Comparison of ENCODE assay signal across 10 cellular contexts in genomic region chr21:46100020-46100419, GRCh38. TPM values are rescaled to one million over a fixed set of nuclear protein-coding genes. Genes with fewer than 3 reads are reported as not detected.
DNase-seq lines count a peak whose midpoint lies in the region; ATAC-seq and TF ChIP-seq lines count a peak whose summit lies in the region.
"Had no signal": no experiment of that assay in that cellular context is flagged by ENCODE, and none has a peak within 500 bp of the region (broad histone marks: within the 10 kb centered on the region; RNA-seq: fewer than 3 reads in every experiment).

No MANE protein-coding gene starts in this region.

- no peak for TF ChIP-seq POLR2A in ovary (IDR thresholded peaks at IDR 0.05)

- peaks cover 8% of the 10 kb centered on the region for H3K4me1 ChIP-seq in CD4-positive, CD25-positive, alpha-beta regulatory T cell (ENCODE audit: control insufficient read depth, insufficient read depth, low read length, poor library complexity, severe bottlenecking)
- H3K4me1 ChIP-seq in SJSA1 (replicated peaks) (peaks cover 32% of the 10 kb centered on the region), ovary (ENCODE audit: insufficient read depth) (peaks cover 4% of the 10 kb centered on the region)

- H3K4me1 Mint-ChIP-seq in CD4-positive, CD25-positive, alpha-beta regulatory T cell = peaks cover 0 to 5% (median 1%) of the 10 kb centered on the region in 4 donors
- no peaks in the 10 kb centered on the region for H3K4me1 Mint-ChIP-seq in CD14-positive monocyte

- peaks cover 58% of the 10 kb centered on the region for H3K27me3 Mint-ChIP-seq in CD4-positive, CD25-positive, alpha-beta regulatory T cell
- peaks cover 43 to 69% (median 52%) of the 10 kb centered on the region in 3 donors for H3K27me3 Mint-ChIP-seq in CD14-positive monocyte (ENCODE audit: low read depth in 3 of 3)

- peaks cover 5% of the 10 kb centered on the region for H3K36me3 Mint-ChIP-seq in CD4-positive, CD25-positive, alpha-beta regulatory T cell
- no peaks in the 10 kb centered on the region for H3K36me3 Mint-ChIP-seq in CD14-positive monocyte

- TF ChIP-seq EP300 in ovary (IDR thresholded peaks at IDR 0.05) = no peak

- no peak overlapping the region for H3K27ac Mint-ChIP-seq in CD4-positive, CD25-positive, alpha-beta regulatory T cell
- no peak overlapping the region for H3K27ac Mint-ChIP-seq in CD14-positive monocyte

- no peak for DNase-seq in CD4-positive, CD25-positive, alpha-beta regulatory T cell
- DNase-seq in SJSA1 (ENCODE audit: low read depth in 1 of 2, low spot score in 2 of 2) = no peak
- DNase-seq in fibroblast of the aortic adventitia (ENCODE audit: low read depth) = no peak
- peak in 3 of 5 donors; percentile 9 to 35 (median 19) for DNase-seq in ovary
- no peak for DNase-seq in putamen (ENCODE audit: low spot score)
- DNase-seq in CD14-positive monocyte (ENCODE audit: low spot score) = no peak
- DNase-seq: effector CD4-positive, alpha-beta T cell; KG1 had no signal

- WGBS in ovary, 3 donors = 54 to 70% (median 55%) methylated on average over 6 of the region's 6 CpGs

- H3K36me3 ChIP-seq in CD4-positive, CD25-positive, alpha-beta regulatory T cell (ENCODE audit: control insufficient read depth, insufficient read depth, low read length) = no peaks in the 10 kb centered on the region
- H3K36me3 ChIP-seq in SJSA1 (peaks cover 34% of the 10 kb centered on the region), ovary (no peaks in the 10 kb centered on the region)

- peaks cover 1 to 24% (median 9%) of the 10 kb centered on the region in 7 donors for H3K9me3 Mint-ChIP-seq in CD4-positive, CD25-positive, alpha-beta regulatory T cell
- peaks cover 12 to 36% (median 29%) of the 10 kb centered on the region in 7 donors for H3K9me3 Mint-ChIP-seq in CD14-positive monocyte

- intact Hi-C loops in ovary (cut with DNase I) = no loop called here
- intact Hi-C loops in CD14-positive monocyte (cut with micrococcal nuclease) = no loop called here

- no peak overlapping the region for H3K27ac ChIP-seq in CD4-positive, CD25-positive, alpha-beta regulatory T cell (ENCODE audit: insufficient read depth, low read length, poor library complexity, severe bottlenecking)
- H3K27ac ChIP-seq in SJSA1 (peak overlapping the region; percentile 40; the same call in 1 of the 2 replicates), ovary (no peak overlapping the region)

- H3K4me3 ChIP-seq in CD4-positive, CD25-positive, alpha-beta regulatory T cell (ENCODE audit: low read depth, low read length) = no peak overlapping the region
- no peak overlapping the region for H3K4me3 ChIP-seq in SJSA1
- H3K4me3 ChIP-seq in fibroblast of the aortic adventitia (ENCODE audit: low read depth, low read length) = peak overlapping the region; percentile 79
- H3K4me3 ChIP-seq in ovary = peak overlapping the region; percentile 76

- H3K9me3 ChIP-seq in CD4-positive, CD25-positive, alpha-beta regulatory T cell (ENCODE audit: control insufficient read depth in 2 of 2, low read length in 2 of 2) = peaks cover 4 to 16% of the 10 kb centered on the region in 2 experiments
- H3K9me3 ChIP-seq in SJSA1 (replicated peaks) (peaks cover 7% of the 10 kb centered on the region), ovary (no peaks in the 10 kb centered on the region)

- no peak for TF ChIP-seq CTCF in fibroblast of the aortic adventitia (IDR thresholded peaks at IDR 0.05; ENCODE audit: insufficient read depth, low read length)
- no peak for TF ChIP-seq CTCF in ovary (IDR thresholded peaks at IDR 0.05)
- TF ChIP-seq CTCF in CD14-positive monocyte (IDR thresholded peaks at IDR 0.05) = no peak

- H3K4me3 Mint-ChIP-seq in CD4-positive, CD25-positive, alpha-beta regulatory T cell = peak overlapping the region in 3 of 4 donors; percentile 34 to 56 (median 41)
- peak overlapping the region in 1 of 2 donors; percentile 62 for H3K4me3 Mint-ChIP-seq in CD14-positive monocyte

- H3K27me3 ChIP-seq in CD4-positive, CD25-positive, alpha-beta regulatory T cell (ENCODE audit: control insufficient read depth, insufficient read depth, low read length) = peaks cover 24% of the 10 kb centered on the region
- H3K27me3 ChIP-seq in SJSA1 (replicated peaks) = no peaks in the 10 kb centered on the region
- no peaks in the 10 kb centered on the region for H3K27me3 ChIP-seq in ovary

- ATAC-seq in CD4-positive, CD25-positive, alpha-beta regulatory T cell (ENCODE audit: low read depth in 2 of 2) = no peak
- ATAC-seq in GM19397 (IDR thresholded peaks at IDR 0.05; ENCODE audit: unreplicated experiment) (no peak), GM18858 (IDR thresholded peaks at IDR 0.05; ENCODE audit: unreplicated experiment) (no peak)

RNA-seq across cellular contexts. Expression of gene COL6A2, which starts 2.1 kb away (rescaled TPM):
- total RNA-seq in CD4-positive, CD25-positive, alpha-beta regulatory T cell = 12.9 TPM
- 1 to 10 TPM in 2 of 4 donors, under 1 TPM in 2; 0.08 to 3.8 (median 0.83) TPM for polyA plus RNA-seq in CD4-positive, CD25-positive, alpha-beta regulatory T cell
- total RNA-seq in SJSA1 (2014; rRNA removed; shearing (Covaris generic)) = 310 and 333 TPM in 2 replicates
- 1,068 and 5,275 TPM in 2 replicates for total RNA-seq in fibroblast of the aortic adventitia (ENCODE audit: low replicate concordance)
- 1,000 to 10,000 TPM in 1 of 7 donors, 100 to 1,000 TPM in 6; 222 to 1,092 (median 831) TPM for total RNA-seq in ovary
- polyA plus RNA-seq in ovary = 100 to 1,000 TPM in 1 of 2 donors, 10 to 100 TPM in 1; 50.9 to 818 TPM
- not detected for polyA plus RNA-seq in CD14-positive monocyte

RNA-seq across cellular contexts. Expression of gene FTCD, which starts 55.4 kb away (rescaled TPM):
- total RNA-seq in CD4-positive, CD25-positive, alpha-beta regulatory T cell = not detected
- polyA plus RNA-seq in CD4-positive, CD25-positive, alpha-beta regulatory T cell = under 1 TPM in 1 of 4 donors, not detected in 3; 0.38 TPM
- total RNA-seq in SJSA1 (2014; rRNA removed; shearing (Covaris generic)) = not detected in 2 replicates
- total RNA-seq in fibroblast of the aortic adventitia (ENCODE audit: low replicate concordance) = 0.25 and 0.27 TPM in 2 replicates
- 1 to 10 TPM in 5 of 7 donors, under 1 TPM in 2; 0.83 to 7.5 (median 3.8) TPM for total RNA-seq in ovary
- 1 to 10 TPM in 1 of 2 donors, not detected in 1; 3.5 TPM for polyA plus RNA-seq in ovary
- polyA plus RNA-seq in CD14-positive monocyte = not detected

Comparison
In these comparisons a context has a peak if more than half of its experiments do, and no peak if none do; other contexts are left out.
1. DNase-seq: peak in ovary (3 of 5); none in CD4-positive, CD25-positive, alpha-beta regulatory T cell (0 of 3), SJSA1 (0 of 2), fibroblast of the aortic adventitia (single experiment), putamen (single experiment) and CD14-positive monocyte (single experiment).
2. H3K4me3 ChIP-seq: peak in fibroblast of the aortic adventitia (single experiment) and ovary (single experiment); none in CD4-positive, CD25-positive, alpha-beta regulatory T cell (single experiment) and SJSA1 (single experiment).
3. RNA of gene COL6A2, which starts 2.1 kb away (total RNA-seq): 1,068 to 5,275 TPM in fibroblast of the aortic adventitia, 222 to 1,092 TPM in ovary and 310 to 333 TPM in SJSA1; 12.9 TPM in CD4-positive, CD25-positive, alpha-beta regulatory T cell (single experiment); every median in the first group is over 10 times any median in the second.